In genomic region chr16:72172105-72173034, GRCh38 we compare ENCODE assay signal across 8 cellular contexts. TPM values are rescaled to one million over a fixed set of nuclear protein-coding genes. Genes with fewer than 3 reads are reported as not detected.
DNase-seq lines count a peak whose midpoint lies in the region; ATAC-seq and TF ChIP-seq lines count a peak whose summit lies in the region.

PMFBP1 (minus strand) TSS chr16:72172155; CDS start chr16:72171208, 947 bp downstream.

- H3K4me1 ChIP-seq in hepatocyte (ENCODE audit: insufficient read depth) = no peaks in the 10 kb centered on the region
- no peaks in the 10 kb centered on the region for H3K4me1 ChIP-seq in testis

- H3K4me2 ChIP-seq in hepatocyte = no peak within 1 kb of the TSS

- peak within 1 kb of the TSS; percentile 3 to 72 (median 36) for H3K4me3 Mint-ChIP-seq in IgD-negative memory B cell
- no peak within 1 kb of the TSS for H3K4me3 Mint-ChIP-seq in activated CD8-positive, alpha-beta T cell treated with anti-CD3 and anti-CD28 coated beads, Interleukin-2, amount 10 ng/mL, durations not matched to agents 7 days and 5 days

- H3K9me2 ChIP-seq in hepatocyte (replicated peaks; ENCODE audit: insufficient read depth) = no peaks in the 10 kb centered on the region

- H4K20me1 ChIP-seq in hepatocyte (ENCODE audit: insufficient read depth, poor library complexity, severe bottlenecking) = no peaks in the 10 kb centered on the region

- H3K36me3 Mint-ChIP-seq in IgD-negative memory B cell = no peaks in the 10 kb centered on the region
- peaks cover 3% of the 10 kb centered on the region for H3K36me3 Mint-ChIP-seq in activated CD8-positive, alpha-beta T cell treated with anti-CD3 and anti-CD28 coated beads, Interleukin-2, amount 10 ng/mL, durations not matched to agents 7 days and 5 days (ENCODE audit: low read depth)

- peak; percentile 99 for ATAC-seq in GM21786 (IDR thresholded peaks at IDR 0.05; ENCODE audit: unreplicated experiment)
- peak; percentile 79 for ATAC-seq in activated CD8-positive, alpha-beta T cell treated with anti-CD3 and anti-CD28 coated beads, Interleukin-2, amount 10 ng/mL, durations not matched to agents 7 days and 5 days

- TF ChIP-seq CTCF in hepatocyte (IDR thresholded peaks at IDR 0.05; ENCODE audit: poor library complexity) (no peak), testis (IDR thresholded peaks at IDR 0.05) (no peak)

- peaks cover 6% of the 10 kb centered on the region for H3K27me3 Mint-ChIP-seq in IgD-negative memory B cell
- peaks cover 3% of the 10 kb centered on the region for H3K27me3 Mint-ChIP-seq in activated CD8-positive, alpha-beta T cell treated with anti-CD3 and anti-CD28 coated beads, Interleukin-2, amount 10 ng/mL, durations not matched to agents 7 days and 5 days (ENCODE audit: low read depth)

- peaks cover 9 to 34% (median 13%) of the 10 kb centered on the region in 3 donors for H3K9me3 Mint-ChIP-seq in IgD-negative memory B cell
- H3K9me3 Mint-ChIP-seq in activated CD8-positive, alpha-beta T cell treated with anti-CD3 and anti-CD28 coated beads, Interleukin-2, amount 10 ng/mL, durations not matched to agents 7 days and 5 days (ENCODE audit: insufficient read depth) = no peaks in the 10 kb centered on the region

- POLR2A ChIA-PET in activated CD8-positive, alpha-beta T cell treated with anti-CD3 and anti-CD28 coated beads, Interleukin-2, amount 10 ng/mL, durations not matched to agents 7 days and 5 days (lab: Charles Lee) = no interaction called here

- H3K4me3 ChIP-seq in hepatocyte = no peak within 1 kb of the TSS
- H3K4me3 ChIP-seq in testis = no peak within 1 kb of the TSS

- no peak for TF ChIP-seq POLR2A in testis (IDR thresholded peaks at IDR 0.05)

- no peaks in the 10 kb centered on the region for H3K9me3 ChIP-seq in hepatocyte (ENCODE audit: low read depth)
- no peaks in the 10 kb centered on the region for H3K9me3 ChIP-seq in testis

- H3K27me3 ChIP-seq in hepatocyte = no peaks in the 10 kb centered on the region
- no peaks in the 10 kb centered on the region for H3K27me3 ChIP-seq in testis

- no peaks in the 10 kb centered on the region for H3K79me2 ChIP-seq in hepatocyte

- WGBS in hepatocyte (ENCODE audit: low lambda C conversion rate, missing lambda C conversion rate) = 80% methylated on average over 11 of the region's 11 CpGs
- WGBS in testis, 2 donors = 83% methylated on average over 11 of the region's 11 CpGs

- DNase-seq in activated naive CD4-positive, alpha-beta T cell treated with Interleukin-2 at 50 U/mL for 16 hours = peak; percentile 8
- DNase-seq in activated naive CD4-positive, alpha-beta T cell (lab: John Stamatoyannopoulos, UW) = no peak
- DNase-seq in activated CD8-positive, alpha-beta T cell treated with anti-CD3 and anti-CD28 coated beads, Interleukin-2, amount 10 ng/mL, durations not matched to agents 7 days and 5 days = peak; percentile 29
- peak; percentile 82 for DNase-seq in hepatocyte (ENCODE audit: low spot score)
- DNase-seq in testis = peak; percentile 35
- DNase-seq in middle frontal gyrus (ENCODE audit: extremely low spot score, low spot score) = no peak

- H3K4me1 Mint-ChIP-seq in IgD-negative memory B cell = peaks cover 7 to 13% (median 10%) of the 10 kb centered on the region in 3 donors
- H3K4me1 Mint-ChIP-seq in activated CD8-positive, alpha-beta T cell treated with anti-CD3 and anti-CD28 coated beads, Interleukin-2, amount 10 ng/mL, durations not matched to agents 7 days and 5 days (ENCODE audit: low read depth) = peaks cover 4% of the 10 kb centered on the region

- intact Hi-C loops in testis (cut with DNase I; ENCODE audit: low total_unique reads) = no loop called here

- H3K27ac ChIP-seq in hepatocyte (no peak within 1 kb of the TSS), testis (no peak within 1 kb of the TSS)

- H3K36me3 ChIP-seq in hepatocyte (replicated peaks; ENCODE audit: insufficient read depth, low read depth) (no peaks in the 10 kb centered on the region), testis (ENCODE audit: low read depth, missing control alignments) (no peaks in the 10 kb centered on the region)

- H2AFZ ChIP-seq in hepatocyte = no peak within 1 kb of the TSS

- peak within 1 kb of the TSS; percentile 37 to 88 (median 81) for H3K27ac Mint-ChIP-seq in IgD-negative memory B cell
- H3K27ac Mint-ChIP-seq in activated CD8-positive, alpha-beta T cell treated with anti-CD3 and anti-CD28 coated beads, Interleukin-2, amount 10 ng/mL, durations not matched to agents 7 days and 5 days = no peak within 1 kb of the TSS

- CTCF ChIA-PET in activated CD8-positive, alpha-beta T cell treated with anti-CD3 and anti-CD28 coated beads, Interleukin-2, amount 10 ng/mL, durations not matched to agents 7 days and 5 days (lab: Charles Lee) = interaction anchor here (1.0 to 1.2 kb wide), 3 partner anchors 10 to 48 kb away, joined by 3 to 4 read pairs (median 3); no protein-coding TSS in a partner anchor

RNA-seq across cellular contexts. Expression of gene PMFBP1, which starts in this region (rescaled TPM):
- 0.11 TPM for polyA plus RNA-seq in IgD-negative memory B cell
- total RNA-seq in activated CD8-positive, alpha-beta T cell treated with anti-CD3 and anti-CD28 coated beads, Interleukin-2, amount 10 ng/mL, durations not matched to agents 7 days and 5 days = 1 to 10 TPM; 2.9 to 5.2 TPM
- total RNA-seq in hepatocyte = 0.44 and 1.4 TPM in 2 replicates
- polyA plus RNA-seq in hepatocyte = 2.9 and 3.4 TPM in 2 replicates
- total RNA-seq in testis = 10 to 100 TPM; 14.4 to 33.5 TPM
- polyA plus RNA-seq in testis (ENCODE audit: insufficient read depth, low read depth, low replicate concordance) = 24.3 TPM

Comparison
In these comparisons a context has a peak if more than half of its experiments do, and no peak if none do; other contexts are left out.
1. DNase-seq: peak in activated naive CD4-positive, alpha-beta T cell treated with Interleukin-2 at 50 U/mL for 16 hours (single experiment), activated CD8-positive, alpha-beta T cell treated with anti-CD3 and anti-CD28 coated beads, Interleukin-2, amount 10 ng/mL, durations not matched to agents 7 days and 5 days (single experiment), hepatocyte (single experiment) and testis (single experiment); none in activated naive CD4-positive, alpha-beta T cell (0 of 4) and middle frontal gyrus (single experiment).